Comparison of ENCODE assay signal across 8 cellular contexts in genomic region chr17:29389994-29390855, GRCh38. TPM values are rescaled to one million over a fixed set of nuclear protein-coding genes. Genes with fewer than 3 reads are reported as not detected.
DNase-seq lines count a peak whose midpoint lies in the region; ATAC-seq, FAIRE-seq and TF ChIP-seq lines count a peak whose summit lies in the region.

TAOK1 (plus strand) TSS chr17:29390363; CDS start chr17:29451549, 61,186 bp downstream.

- H3K4me1 ChIP-seq in adipocyte (ENCODE audit: control insufficient read depth, insufficient read depth, low read length) (peaks cover 26% of the 10 kb centered on the region), pancreas (peaks cover 4 to 22% (median 20%) of the 10 kb centered on the region in 3 donors), thyroid gland (peaks cover 8 to 19% of the 10 kb centered on the region in 2 donors)

- H3K9me3 Mint-ChIP-seq in T-cell: no peaks in the 10 kb centered on the region

- CTCF ChIA-PET in T-cell (lab: Charles Lee): interaction anchor here in 1 of 2 donors (0.6 to 0.7 kb wide), 2 partner anchors 20 to 1087 kb away, joined by 3 to 4 read pairs; partner anchors contain the start of gene GOSR1

- intact Hi-C loops in Right ventricle myocardium superior (cut with DNase I) (no loop called here), pancreas (cut with DNase I) (no loop called here), thyroid gland (cut with DNase I) (loop anchor here (10.0 kb wide), 1 partner anchor 175 kb away; the partner anchor contains the start of genes ABHD15 and TP53I13)

- peak; percentile 76 to 93 for TF ChIP-seq POLR2A in thyroid gland (IDR thresholded peaks at IDR 0.05)

- POLR2A ChIA-PET in T-cell (lab: Charles Lee): interaction anchor here (0.6 kb wide), 3 partner anchors 15 to 452 kb away, joined by 3 to 7 read pairs (median 6); no protein-coding TSS in a partner anchor

- H3K4me3 ChIP-seq in GM12864 (ENCODE audit: low read depth, low read length) (peak within 1 kb of the TSS; percentile 98), adipocyte (ENCODE audit: low read length) (peak within 1 kb of the TSS; percentile 99), pancreas (peak within 1 kb of the TSS; percentile 89 to 96 (median 90)), thyroid gland (replicated peaks in 1 of 3) (peak within 1 kb of the TSS; percentile 86 to 98 (median 96))

- H3K27ac Mint-ChIP-seq in T-cell: peak within 1 kb of the TSS; percentile 95

- H3K27ac ChIP-seq in pancreas (peak within 1 kb of the TSS; percentile 85 to 95 (median 92)), thyroid gland (peak within 1 kb of the TSS; percentile 95 to 98 (median 95))

- H3K4me1 Mint-ChIP-seq in T-cell: peaks cover 43 to 46% (median 45%) of the 10 kb centered on the region in 3 donors

- peak within 1 kb of the TSS; percentile 91 to 99 (median 96) for H3K4me3 Mint-ChIP-seq in T-cell

- peak within 1 kb of the TSS; percentile 98 for H3K9ac ChIP-seq in adipocyte (ENCODE audit: low read length)

- H3K27me3 ChIP-seq in adipocyte (replicated peaks; ENCODE audit: control insufficient read depth, insufficient read depth, low read length): no peaks in the 10 kb centered on the region
- no peaks in the 10 kb centered on the region for H3K27me3 ChIP-seq in pancreas
- no peaks in the 10 kb centered on the region for H3K27me3 ChIP-seq in thyroid gland

- peak; percentile 81 for ATAC-seq in HG02763 (IDR thresholded peaks at IDR 0.05; ENCODE audit: unreplicated experiment)
- peak; percentile 92 to 94 (median 94) for ATAC-seq in T-cell (replicated peaks in 1 of 4)
- ATAC-seq in Right ventricle myocardium superior (ENCODE audit: poor library complexity): peak; percentile 99
- ATAC-seq in pancreas: peak; percentile 96 to 99 (median 98)

- no peak for FAIRE-seq in pancreas (lab: Jason Lieb, UNC)

- no peaks in the 10 kb centered on the region for H3K27me3 Mint-ChIP-seq in T-cell

- 0% methylated on average over 52 to 83 of the region's 88 CpGs for WGBS in pancreas, 2 donors
- 0% methylated on average over 22 to 28 of the region's 88 CpGs for WGBS in thyroid gland, 2 donors

- TF ChIP-seq CTCF in GM12864 (IDR thresholded peaks at IDR 0.05; ENCODE audit: low read depth, low read length, missing control alignments): no peak
- no peak for TF ChIP-seq CTCF in pancreas (IDR thresholded peaks at IDR 0.05)
- no peak for TF ChIP-seq CTCF in thyroid gland (IDR thresholded peaks at IDR 0.05)

- DNase-seq in GM12864 (ENCODE audit: low read depth) (peak; percentile 91), NCI-H146 (lab: John Stamatoyannopoulos, UW) (peak; percentile 97), T-cell (peak; percentile 92 to 98 (median 96)), adipocyte (ENCODE audit: low read depth) (peak; percentile 100), Right ventricle myocardium superior (peak; percentile 100), pancreas (peak; percentile 99 to 100 (median 100)), thyroid gland (peak; percentile 99 to 100)

- H3K36me3 Mint-ChIP-seq in T-cell: peaks cover 4% of the 10 kb centered on the region

- H3K9me3 ChIP-seq in adipocyte (ENCODE audit: control insufficient read depth, low read length) (no peaks in the 10 kb centered on the region), pancreas (no peaks in the 10 kb centered on the region), thyroid gland (no peaks in the 10 kb centered on the region)

- H3K36me3 ChIP-seq in adipocyte (ENCODE audit: control insufficient read depth, insufficient read depth, low read length, severe bottlenecking) (no peaks in the 10 kb centered on the region), pancreas (no peaks in the 10 kb centered on the region), thyroid gland (no peaks in the 10 kb centered on the region)

RNA-seq across cellular contexts. Expression of gene TAOK1, which starts in this region (rescaled TPM):
- total RNA-seq in T-cell (10 to 100 TPM; 57.7 to 63.4 (median 61.7) TPM), Right ventricle myocardium superior (48.6 TPM), pancreas (10 to 100 TPM; 15.6 to 31.8 (median 18.5) TPM), thyroid gland (10 to 100 TPM; 62.9 to 87.5 (median 68.8) TPM)
- polyA plus RNA-seq in pancreas: 1 to 10 TPM; 5.4 to 6.6 TPM

Comparison
In these comparisons a context has a peak if more than half of its experiments do, and no peak if none do; other contexts are left out.
1. Peak in every context shown above with its lines: DNase-seq, ATAC-seq, H3K4me3 ChIP-seq and H3K27ac ChIP-seq.